9 cellular contexts compared by ENCODE assay signal in the genomic region with DNA sequence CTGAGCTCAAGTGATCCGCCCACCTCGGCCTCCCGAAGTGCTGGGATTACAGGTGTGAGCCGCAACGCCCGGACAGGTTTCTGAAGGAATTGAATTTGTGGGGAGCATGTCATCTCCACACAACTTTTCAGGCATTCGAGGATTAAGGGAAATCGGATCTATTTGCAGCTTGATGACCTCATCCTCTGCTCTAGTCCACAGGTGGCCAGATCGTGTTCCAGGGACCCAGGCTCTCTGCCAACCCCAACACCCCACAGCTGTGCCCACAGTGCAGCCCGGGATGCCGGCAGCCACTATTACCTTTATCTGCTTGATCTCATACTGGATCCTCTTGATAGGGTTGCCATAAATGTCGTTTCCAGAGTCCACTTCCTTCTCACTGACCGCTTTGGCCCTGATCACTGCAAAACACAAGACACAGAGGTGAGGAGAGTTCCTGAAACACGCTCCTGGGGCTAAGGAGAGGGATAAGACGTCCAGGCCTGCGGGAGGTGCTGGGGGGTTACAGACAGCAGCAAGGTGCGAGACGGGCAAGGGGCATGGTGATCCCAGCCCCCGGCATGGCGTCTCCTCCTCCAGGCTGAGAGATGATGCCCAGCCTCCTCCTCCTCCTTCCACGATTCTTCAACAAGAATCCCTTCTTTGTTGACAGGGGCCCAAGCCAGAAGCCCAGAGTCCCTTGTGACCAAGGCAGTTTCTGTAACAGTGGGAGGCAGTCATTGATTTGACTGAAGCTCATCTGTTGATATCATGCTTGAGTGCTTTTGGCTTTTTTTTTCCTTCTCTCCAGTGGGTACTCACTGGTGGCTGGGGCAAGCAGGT. TPM values are rescaled to one million over a fixed set of nuclear protein-coding genes. Genes with fewer than 3 reads are reported as not detected.
DNase-seq lines count a peak whose midpoint lies in the region; ATAC-seq and TF ChIP-seq lines count a peak whose summit lies in the region.
"Had no signal": no experiment of that assay in that cellular context is flagged by ENCODE, and none has a peak within 500 bp of the region (broad histone marks: within the 10 kb centered on the region; RNA-seq: fewer than 3 reads in every experiment).

No MANE protein-coding gene starts in this region.

- no peak overlapping the region for H3K4me3 Mint-ChIP-seq in neural crest cell
- H3K4me3 Mint-ChIP-seq: CD4-positive, CD25-positive, alpha-beta regulatory T cell had no signal

- H3K4me3 ChIP-seq in BLaER1, result peak overlapping the region; percentile 31; the same call in 1 of the 2 replicates

- peak overlapping the region; percentile 52 for H3K9ac ChIP-seq in BLaER1

- no peaks in the 10 kb centered on the region for H3K9me3 Mint-ChIP-seq in neural crest cell
- H3K9me3 Mint-ChIP-seq: CD4-positive, CD25-positive, alpha-beta regulatory T cell had no signal

- ATAC-seq in HG03439 (IDR thresholded peaks at IDR 0.05; ENCODE audit: unreplicated experiment), result no peak

- H3K27ac ChIP-seq in BLaER1 (peak overlapping the region; percentile 40), cingulate gyrus (ENCODE audit: low read depth, low read length) (peak overlapping the region; percentile 85)

- peaks cover 62% of the 10 kb centered on the region for H3K4me1 ChIP-seq in BLaER1

- no peaks in the 10 kb centered on the region for H3K27me3 Mint-ChIP-seq in neural crest cell (ENCODE audit: low read depth)

- H3K36me3 ChIP-seq in BLaER1, result peaks cover 64% of the 10 kb centered on the region

- H4K20me1 ChIP-seq in BLaER1, result peaks cover 29% of the 10 kb centered on the region

- TF ChIP-seq CTCF in neural crest cell (conservative IDR thresholded peaks at IDR 0.05), result no peak

- H3K36me3 Mint-ChIP-seq in neural crest cell (ENCODE audit: low read depth), result peaks cover 7% of the 10 kb centered on the region

- H3K27ac Mint-ChIP-seq in neural crest cell (ENCODE audit: unreplicated experiment), result peak overlapping the region; percentile 91

- no peaks in the 10 kb centered on the region for H3K9me3 ChIP-seq in BLaER1

- DNase-seq in NCI-H2081 (lab: John Stamatoyannopoulos, UW), result peak; percentile 88 to 94
- no peak for DNase-seq in neural crest cell (ENCODE audit: low read depth, low spot score)
- DNase-seq in SKM-1 (lab: John Stamatoyannopoulos, UW; ENCODE audit: unreplicated experiment), result no peak
- no peak for DNase-seq in AML-193 (lab: John Stamatoyannopoulos, UW)
- no peak for DNase-seq in stimulated activated CD4-positive, alpha-beta T cell treated with anti-CD3 and anti-CD28 coated beads, Interleukin-4, amount 100 ng/mL, for 4 hours
- DNase-seq: CD4-positive, CD25-positive, alpha-beta regulatory T cell had no signal

- peak overlapping the region; percentile 84 for H3K4me2 ChIP-seq in BLaER1

- H3K4me1 Mint-ChIP-seq in neural crest cell, result peaks cover 35% of the 10 kb centered on the region

- H3K27me3 ChIP-seq in BLaER1, result no peaks in the 10 kb centered on the region

RNA-seq across cellular contexts. Expression of a gene that starts 29.3 kb away (rescaled TPM):
- 1.2 TPM in 2 replicates for total RNA-seq in neural crest cell

RNA-seq across cellular contexts. Expression of a gene that starts 33.1 kb away (rescaled TPM):
- 59.0 and 63.2 TPM in 2 replicates for total RNA-seq in neural crest cell

RNA-seq across cellular contexts. Expression of a gene that starts 51.5 kb away (rescaled TPM):
- total RNA-seq in neural crest cell, result 58.5 and 60.2 TPM in 2 replicates

Comparison
In these comparisons a context has a peak if more than half of its experiments do, and no peak if none do; other contexts are left out.
1. DNase-seq: peak in NCI-H2081 (2 of 2); none in neural crest cell (single experiment), SKM-1 (single experiment), AML-193 (0 of 2) and stimulated activated CD4-positive, alpha-beta T cell treated with anti-CD3 and anti-CD28 coated beads, Interleukin-4, amount 100 ng/mL, for 4 hours (0 of 2).